25 cellular contexts compared by ENCODE assay signal in genomic region chr5:82308997-82309670, GRCh38. TPM values are rescaled to one million over a fixed set of nuclear protein-coding genes. Genes with fewer than 3 reads are reported as not detected.
DNase-seq lines count a peak whose midpoint lies in the region; ATAC-seq, FAIRE-seq and TF ChIP-seq lines count a peak whose summit lies in the region.
"Had no signal": no experiment of that assay in that cellular context is flagged by ENCODE, and none has a peak within 500 bp of the region (broad histone marks: within the 10 kb centered on the region; RNA-seq: fewer than 3 reads in every experiment).

No MANE protein-coding gene starts in this region.

- H3K36me3 ChIP-seq in GM12878 (ENCODE audit: control insufficient read depth in 2 of 2, insufficient read depth in 2 of 2, low read length in 1 of 2) (no peaks in the 10 kb centered on the region), mesendoderm (ENCODE audit: control insufficient read depth, insufficient read depth, low read length) (no peaks in the 10 kb centered on the region)

- no peak overlapping the region for H2BK120ac ChIP-seq in mesendoderm (ENCODE audit: low read depth, low read length)

- H2AK5ac ChIP-seq in mesendoderm (ENCODE audit: low read length): no peak overlapping the region

- RAD21 ChIA-PET in GM12878 (lab: Charles Lee; ENCODE audit: unreplicated experiment): no interaction called here

- H4K5ac ChIP-seq in mesendoderm (ENCODE audit: low read length): no peak overlapping the region

- H3K4ac ChIP-seq in mesendoderm (ENCODE audit: low read depth, low read length): no peak overlapping the region

- TF ChIP-seq POLR2A in GM12878 (IDR thresholded peaks at IDR 0.05; ENCODE audit: low read depth, low read length): no peak

- no TSS peak for BruUV-seq in GM12878 (replicated peaks; lab: Mats Ljungman, UMichigan)

- DNase-seq in AG10803 (ENCODE audit: low read depth) (peak; percentile 54), NCI-H524 treated with DMSO at 0.1 percent for 48 hours (lab: John Stamatoyannopoulos, UW) (peak; percentile 57), GM12878 (ENCODE audit: low read depth, low spot score) (no peak), mesendoderm (peak; percentile 57), NCI-H526 treated with DMSO at 0.1 percent for 48 hours (lab: John Stamatoyannopoulos, UW) (no peak)
- no peak for DNase-seq in stimulated activated CD4-positive, alpha-beta T cell treated with anti-CD3 and anti-CD28 coated beads, Interleukin-12 subunit alpha, Interleukin-12 subunit beta, amount 100 ng/mL, for 4 hours
- DNase-seq: Calu3; GOT3; Kasumi-1; MV-4-11; NCI-H1105; NCI-H1436 treated with DMSO at 0.1 percent for 48 hours; NCI-H187 treated with DMSO at 0.1 percent for 48 hours; NCI-H2107; NCI-H446 treated with DMSO at 0.1 percent for 48 hours; NCI-H748 treated with DMSO at 0.1 percent for 48 hours; NK-92 treated with Interleukin-12 subunit alpha and Interleukin-12 subunit beta, amount 100 ng/mL, for 24 hours; PC-3; SK-N-SH; SW 1271 had no signal

- POLR2A ChIA-PET in GM12878 (lab: Charles Lee): interaction anchor here (0.7 kb wide), 1 partner anchor 31 kb away, joined by 6 read pairs; no protein-coding TSS in a partner anchor

- H3K79me2 ChIP-seq in GM12878 (ENCODE audit: control insufficient read depth, insufficient read depth, low read length): no peaks in the 10 kb centered on the region
- H3K79me2 ChIP-seq in mesendoderm (ENCODE audit: control insufficient read depth, insufficient read depth, low read length): no peaks in the 10 kb centered on the region

- intact Hi-C loops in GM12878 (cut with micrococcal nuclease; ENCODE audit: unreplicated experiment): no loop called here

- WGBS in GM12878 (ENCODE audit: insufficient coverage, insufficient replicate concordance, low lambda C conversion rate, missing lambda C conversion rate): 99% methylated on average over 4 of the region's 4 CpGs
- no CpG with 5 or more reads among the region's 4 CpGs for WGBS in mesendoderm (ENCODE audit: extremely low coverage, insufficient coverage, low lambda C conversion rate)

- H3K79me1 ChIP-seq in mesendoderm (ENCODE audit: low read length): no peaks in the 10 kb centered on the region

- H2BK5ac ChIP-seq in mesendoderm (ENCODE audit: low read length): no peak overlapping the region

- H4K8ac ChIP-seq in mesendoderm (ENCODE audit: low read depth, low read length): no peak overlapping the region

- ATAC-seq in GM12878: no peak
- ATAC-seq in GM18498 (IDR thresholded peaks at IDR 0.05; ENCODE audit: unreplicated experiment): no peak
- ATAC-seq: HCT116, HepG2, K562, PC-3 had no signal

- SMC1A ChIA-PET in GM12878 (lab: Charles Lee; ENCODE audit: uncharacterized antibody, unreplicated experiment): no interaction called here

- H4K20me1 ChIP-seq in GM12878 (ENCODE audit: control insufficient read depth, insufficient read depth): no peaks in the 10 kb centered on the region

- H3K56ac ChIP-seq in mesendoderm (ENCODE audit: low read length): no peak overlapping the region

- no peaks in the 10 kb centered on the region for H3K27me3 ChIP-seq in GM12878 (replicated peaks in 1 of 2; ENCODE audit: control insufficient read depth in 2 of 2, insufficient read depth in 2 of 2, low read length in 1 of 2)
- H3K27me3 ChIP-seq in mesendoderm (ENCODE audit: insufficient read depth, low read length, poor library complexity): no peaks in the 10 kb centered on the region

- no peak for TF ChIP-seq EP300 in GM12878 (IDR thresholded peaks at IDR 0.05; ENCODE audit: borderline replicate concordance in 1 of 2, control insufficient read depth in 1 of 2, low read depth in 2 of 2, low read length in 2 of 2)

- H2BK15ac ChIP-seq in mesendoderm (replicated peaks; ENCODE audit: low read depth): no peak overlapping the region

- in situ Hi-C loops in GM12878 (cut with MboI): no loop called here

- H3K4me2 ChIP-seq in GM12878 (ENCODE audit: control insufficient read depth, insufficient read depth) (no peak overlapping the region), mesendoderm (ENCODE audit: low read length) (no peak overlapping the region)
- H3K4me2 ChIP-seq: SK-N-SH had no signal

- no peaks in the 10 kb centered on the region; the same call in 2 of the 3 replicates for H3K9me3 ChIP-seq in GM12878 (replicated peaks; ENCODE audit: control insufficient read depth, insufficient read depth, low read length)
- H3K9me3 ChIP-seq: SK-N-SH had no signal

- TF ChIP-seq CTCF in AG10803 (conservative IDR thresholded peaks at IDR 0.05; ENCODE audit: low read length) (no peak), GM12878 (IDR thresholded peaks at IDR 0.05 in 2 of 3, conservative IDR thresholded peaks at IDR 0.05 in 1 of 3; ENCODE audit: control insufficient read depth in 2 of 3, extremely low read depth in 1 of 3, insufficient read depth in 1 of 3, low read depth in 3 of 3, low read length in 3 of 3) (no peak)

- H3K27ac ChIP-seq in GM12878 (ENCODE audit: control insufficient read depth, insufficient read depth): no peak overlapping the region
- H3K27ac ChIP-seq in mesendoderm (ENCODE audit: low read depth, low read length): no peak overlapping the region
- H3K27ac ChIP-seq: 22Rv1 had no signal

- H3K9ac ChIP-seq in GM12878 (ENCODE audit: control insufficient read depth, insufficient read depth, low read length): no peak overlapping the region
- H3K9ac ChIP-seq in mesendoderm (ENCODE audit: low read length): no peak overlapping the region
- H3K9ac ChIP-seq: SK-N-SH had no signal

- H3K4me1 ChIP-seq in GM12878 (ENCODE audit: control insufficient read depth, insufficient read depth, low read length): no peaks in the 10 kb centered on the region
- H3K4me1 ChIP-seq in mesendoderm (ENCODE audit: control insufficient read depth, low read depth, low read length): peaks cover 7% of the 10 kb centered on the region

- peak; percentile 47 for FAIRE-seq in GM12878 (lab: Jason Lieb, UNC)
- FAIRE-seq: HepG2, K562 had no signal

- H3K23ac ChIP-seq in mesendoderm (ENCODE audit: low read length): no peak overlapping the region

- H3K4me3 ChIP-seq in AG10803 (ENCODE audit: low read length): no peak overlapping the region
- H3K4me3 ChIP-seq in GM12878: no peak overlapping the region
- H3K4me3 ChIP-seq in mesendoderm (ENCODE audit: low read length): no peak overlapping the region
- H3K4me3 ChIP-seq: K562 had no signal

- H3K18ac ChIP-seq in mesendoderm (ENCODE audit: low read length): no peak overlapping the region

- CTCF ChIA-PET in GM12878 (lab: Yijun Ruan, JAX): no interaction called here

- TF ChIP-seq RAD21 in GM12878 (IDR thresholded peaks at IDR 0.05; ENCODE audit: insufficient read depth, low read depth, low read length): no peak

- no peak overlapping the region for H2AFZ ChIP-seq in GM12878 (ENCODE audit: control insufficient read depth, low read depth, low read length)

TF ChIP-seq in GM12878, 131 proteins besides CTCF, POLR2A, EP300 and RAD21 (continues in another document):
- no peak for TF ChIP-seq JUND (IDR thresholded peaks at IDR 0.05; ENCODE audit: low read depth, low read length)
- TF ChIP-seq E2F4 (IDR thresholded peaks at IDR 0.05; ENCODE audit: low read depth, low read length): no peak
- no peak for TF ChIP-seq USF2 (IDR thresholded peaks at IDR 0.05; ENCODE audit: borderline replicate concordance, low read depth, low read length)
- no peak for TF ChIP-seq BMI1 (IDR thresholded peaks at IDR 0.05; ENCODE audit: borderline replicate concordance)
- TF ChIP-seq HCFC1 (IDR thresholded peaks at IDR 0.05; ENCODE audit: low read length): no peak
- no peak for TF ChIP-seq RAD51 (IDR thresholded peaks at IDR 0.05)
- TF ChIP-seq STAT3 (IDR thresholded peaks at IDR 0.05; ENCODE audit: low read depth, low read length): no peak

RNA-seq across cellular contexts. Expression of gene RPS23, which starts 31.0 kb away (rescaled TPM):
- total RNA-seq in GM12878 (2013; cell fraction: nucleolus; rRNA removed): 439 and 600 TPM in 2 replicates
- total RNA-seq in GM12878 (2014; rRNA removed) (4,230 and 4,954 TPM in 2 replicates), GM12878 (2014; rRNA removed; fragmentation: Illumina TruSeq; extraction: Trizol) (7,078 and 7,478 TPM in 2 replicates), GM12878 (2021) (3,391 and 3,614 TPM in 2 replicates)
- 25,071 TPM for polyA plus RNA-seq in GM12878 (2011; ENCODE audit: low read depth)
- polyA plus RNA-seq in GM12878 (2011; rRNA removed) (3,410 and 4,618 TPM in 2 replicates), GM12878 (2014; fragmentation: Illumina TruSeq; extraction: Trizol) (6,283 and 8,176 TPM in 2 replicates), GM12878 (2014; fragmentation: Nextera tagmentation; extraction: Ambion mirVana) (1,000 to 10,000 TPM; 6,503 to 7,117 TPM), GM12878 (2014; rRNA removed) (5,781 and 8,145 TPM in 2 replicates), GM12878 (2016; fragmentation: Nextera tagmentation; extraction: Ambion mirVana) (1,000 to 10,000 TPM; 2,489 to 2,538 TPM)
- polyA plus RNA-seq in GM12878 (2011; cell fraction: cytosol; rRNA removed): 4,104 and 5,041 TPM in 2 replicates
- 1,886 and 2,128 TPM in 2 replicates for polyA plus RNA-seq in GM12878 (2011; cell fraction: nucleus; rRNA removed)
- 9,354 and 10,457 TPM in 2 replicates for polyA plus RNA-seq in GM12878 (2012)
- 2,846 and 2,987 TPM in 2 replicates for polyA minus RNA-seq in GM12878 (2011; rRNA and poly(A)+ RNA removed)
- 551 and 634 TPM in 2 replicates for polyA minus RNA-seq in GM12878 (2011; cell fraction: cytosol; rRNA and poly(A)+ RNA removed)
- polyA minus RNA-seq in GM12878 (2011; cell fraction: nucleus; rRNA and poly(A)+ RNA removed): 106 and 126 TPM in 2 replicates
- 4,570 TPM for polyA plus RNA-seq in mesendoderm (2013, experiment 1 of 2)
- polyA plus RNA-seq in mesendoderm (2013, experiment 2 of 2): 4,487 TPM

Comparison
In these comparisons a context has a peak if more than half of its experiments do, and no peak if none do; other contexts are left out.
1. DNase-seq: peak in AG10803 (single experiment), NCI-H524 treated with DMSO at 0.1 percent for 48 hours (single experiment) and mesendoderm (single experiment); none in GM12878 (single experiment), NCI-H526 treated with DMSO at 0.1 percent for 48 hours (single experiment) and stimulated activated CD4-positive, alpha-beta T cell treated with anti-CD3 and anti-CD28 coated beads, Interleukin-12 subunit alpha, Interleukin-12 subunit beta, amount 100 ng/mL, for 4 hours (single experiment).